ENCODE assay signal across 22 cellular contexts in genomic region chr5:148992265-148992664, GRCh38.
"Had no signal": no experiment of that assay in that cellular context is flagged by ENCODE, and none has a peak within 500 bp of the region (broad histone marks: within the 10 kb centered on the region; RNA-seq: fewer than 3 reads in every experiment).

No MANE protein-coding gene starts in this region.

- H3K4me1 ChIP-seq: right lobe of liver had no signal

- H3K27ac ChIP-seq: left ventricle myocardium inferior, ovary, right atrium auricular region, right lobe of liver, tibial nerve, vagina had no signal

- ATAC-seq: mucosa of descending colon; naive thymus-derived CD4-positive, alpha-beta T cell; natural killer cell treated with Interleukin-12 subunit alpha and Interleukin-12 subunit beta and Interleukin-15 and Interleukin-18, amount 100 ng/mL, for 72 hours; right lobe of liver; stimulated activated memory B cell treated with anti-CD40 and anti-IgM and Interleukin-4, amounts not matched to agents 10 μg/mL and 1 μg/mL and 100 μg/mL, for 72 hours; stimulated activated naive CD8-positive, alpha-beta T cell treated with anti-CD3 and anti-CD28 coated beads, Interleukin-15, amount 100 ng/mL, for 72 hours had no signal

- H3K36me3 ChIP-seq: left ventricle myocardium inferior, ovary, right atrium auricular region, right lobe of liver, tibial nerve, vagina had no signal

- H3K4me3 ChIP-seq: left ventricle myocardium inferior, lung, mucosa of descending colon, ovary, right atrium auricular region, right lobe of liver, smooth muscle cell, tibial nerve, vagina had no signal

- H3K27me3 ChIP-seq: ovary, right atrium auricular region, right lobe of liver, tibial nerve, vagina had no signal

- DNase-seq: hypothalamus; immature natural killer cell; left ventricle myocardium inferior; midbrain; mucosa of descending colon; naive thymus-derived CD4-positive, alpha-beta T cell; ovary; right lobe of liver; stimulated activated CD4-positive, alpha-beta T cell treated with anti-CD3 and anti-CD28 coated beads, Interleukin-1b, Interleukin-23, amount 100 ng/mL, for 48 hours; stimulated activated CD4-positive, alpha-beta T cell treated with anti-CD3 and anti-CD28 coated beads, Interleukin-2, amount 100 ng/mL, for 48 hours; stimulated activated CD4-positive, alpha-beta T cell treated with anti-CD3 and anti-CD28 coated beads, Interleukin-4, amount 100 ng/mL, for 4 hours; stimulated activated CD8-positive, alpha-beta memory T cell treated with anti-CD3 and anti-CD28 coated beads, Interleukin-4, amount 100 ng/mL, for 48 hours; stimulated activated naive CD4-positive, alpha-beta T cell treated with Interleukin-2 at 50 U/mL for 16 hours; stimulated activated naive CD8-positive, alpha-beta T cell treated with anti-CD3 and anti-CD28 coated beads, Interleukin-15, amount 100 ng/mL, for 72 hours; substantia nigra had no signal

- H3K9me3 ChIP-seq: left ventricle myocardium inferior, mucosa of descending colon, ovary, right atrium auricular region, right lobe of liver, tibial nerve, vagina had no signal
